In the genomic region with DNA sequence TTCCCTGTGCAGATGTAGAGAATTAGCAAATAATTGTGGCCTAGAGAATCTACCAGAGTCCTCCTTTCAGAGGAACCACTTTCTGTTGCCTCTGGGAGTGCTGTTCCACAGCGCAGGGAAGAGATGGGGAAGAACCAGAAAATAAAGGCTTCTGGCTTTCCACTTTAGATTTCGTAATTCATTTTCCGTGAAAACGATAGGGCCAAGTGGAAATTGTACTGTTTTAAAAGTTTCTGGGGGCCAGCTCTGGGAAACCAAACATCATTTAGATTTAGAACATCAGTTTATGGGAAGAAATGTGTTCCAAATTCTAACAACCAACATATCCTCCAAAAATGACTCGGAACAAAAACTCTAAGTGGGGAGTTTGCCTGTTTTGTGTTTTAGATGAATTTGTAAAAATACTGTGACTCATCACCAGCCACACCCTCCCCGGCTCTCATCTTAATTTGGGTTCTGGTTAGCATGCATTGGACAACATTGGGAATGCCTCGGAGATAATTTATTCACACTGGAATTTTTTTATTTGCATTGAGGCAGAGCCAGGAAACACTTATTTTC, we compare ENCODE assay signal across 10 cellular contexts.
DNase-seq lines count a peak whose midpoint lies in the region; ATAC-seq, FAIRE-seq and TF ChIP-seq lines count a peak whose summit lies in the region.
"Had no signal": no experiment of that assay in that cellular context is flagged by ENCODE, and none has a peak within 500 bp of the region (broad histone marks: within the 10 kb centered on the region; RNA-seq: fewer than 3 reads in every experiment).

No MANE protein-coding gene starts in this region.

- H3K4me3 ChIP-seq in bronchial epithelial cell (ENCODE audit: low read depth, low read length) (no peak overlapping the region), HepG2 (replicated peaks in 1 of 3; ENCODE audit: insufficient read depth in 1 of 3, low read depth in 2 of 3, low read length in 3 of 3) (no peak overlapping the region)
- H3K4me3 ChIP-seq: A549 had no signal

- H3K4me2 ChIP-seq in HepG2 (ENCODE audit: low read depth, low read length) = no peak overlapping the region
- H3K4me2 ChIP-seq: A549 had no signal

- H3K36me3 ChIP-seq in bronchial epithelial cell (ENCODE audit: control insufficient read depth, insufficient read depth, low read length) (no peaks in the 10 kb centered on the region), HepG2 (replicated peaks in 1 of 2; ENCODE audit: control insufficient read depth in 1 of 2, insufficient read depth in 2 of 2, low read length in 2 of 2) (no peaks in the 10 kb centered on the region)

- no peak overlapping the region for H2AFZ ChIP-seq in HepG2 (ENCODE audit: low read length)

- TF ChIP-seq RAD21 in HepG2 (CRISPR knock-in tag; IDR thresholded peaks at IDR 0.05) = no peak

- H3K9ac ChIP-seq in HepG2 (ENCODE audit: insufficient read depth, low read depth, low read length) = no peak overlapping the region

- no peaks in the 10 kb centered on the region for H3K4me1 ChIP-seq in HepG2 (ENCODE audit: insufficient read depth, low read length)
- H3K4me1 ChIP-seq: A549 had no signal

- TF ChIP-seq CTCF in bronchial epithelial cell (IDR thresholded peaks at IDR 0.05; ENCODE audit: insufficient read depth, low read length, severe bottlenecking) (peak; percentile 5), HepG2 (CRISPR knock-in tag; IDR thresholded peaks at IDR 0.05) (no peak)

- no peak overlapping the region for H3K27ac ChIP-seq in HepG2 (ENCODE audit: extremely low read length, insufficient read depth, low read length)
- H3K27ac ChIP-seq: A549 had no signal

- intact Hi-C loops in HepG2 (cut with micrococcal nuclease; ENCODE audit: unreplicated experiment) = no loop called here

- WGBS in HepG2 (ENCODE audit: low lambda C conversion rate) = 22% methylated on average over 7 of the region's 7 CpGs

- no peaks in the 10 kb centered on the region for H3K27me3 ChIP-seq in bronchial epithelial cell (ENCODE audit: control insufficient read depth, insufficient read depth, low read length)
- H3K27me3 ChIP-seq in HepG2 (ENCODE audit: control insufficient read depth in 1 of 2, insufficient read depth in 2 of 2, low read length in 2 of 2) = no peaks in the 10 kb centered on the region

- POLR2A ChIA-PET in HepG2 (lab: Yijun Ruan, JAX) = no interaction called here

- TF ChIP-seq EP300 in HepG2 (IDR thresholded peaks at IDR 0.05; ENCODE audit: low read depth in 2 of 2, low read length in 2 of 2) (no peak), HepG2 (CRISPR knock-in tag; IDR thresholded peaks at IDR 0.05; ENCODE audit: borderline replicate concordance) (no peak)

- no peaks in the 10 kb centered on the region for H3K79me2 ChIP-seq in HepG2 (ENCODE audit: insufficient read depth, low read length)

- FAIRE-seq in bronchial epithelial cell (lab: Jason Lieb, UNC) (no peak), HepG2 (lab: Jason Lieb, UNC) (no peak), urothelium cell line (lab: Jason Lieb, UNC) (no peak)
- FAIRE-seq: A549 had no signal

- DNase-seq in NCI-H748 (lab: John Stamatoyannopoulos, UW; ENCODE audit: unreplicated experiment) (peak; percentile 25), NCI-H748 treated with DMSO at 0.1 percent for 48 hours (lab: John Stamatoyannopoulos, UW) (no peak), bronchial epithelial cell (ENCODE audit: low read depth) (no peak), HepG2 (ENCODE audit: low spot score) (no peak), urothelium cell line (ENCODE audit: low spot score) (peak; percentile 22), HT-29 (ENCODE audit: low spot score) (no peak), NCI-H2081 treated with DMSO at 0.1 percent for 48 hours (lab: John Stamatoyannopoulos, UW) (no peak), NCI-H446 (lab: John Stamatoyannopoulos, UW) (no peak)
- DNase-seq: activated CD8-positive, alpha-beta memory T cell treated with anti-CD3 and anti-CD28 coated beads, Interleukin-2, amount 50 U/mL, for 4 hours had no signal

- ATAC-seq in HepG2 = peak; percentile 53; the same call in 1 of the 3 replicates
- ATAC-seq: A549 had no signal

- in situ Hi-C loops in HepG2 (cut with HindIII; ENCODE audit: extremely low pct_ligation_motif_present, low pct_unique_long_range_greater_than_20kb) = no loop called here

- TF ChIP-seq POLR2A in HepG2 (IDR thresholded peaks at IDR 0.05; ENCODE audit: insufficient read depth in 1 of 2, low read depth in 2 of 2, low read length in 2 of 2) = no peak

- BruUV-seq in HepG2 (replicated peaks; lab: Mats Ljungman, UMichigan) = no TSS peak

- CTCF ChIA-PET in HepG2 (lab: Yijun Ruan, JAX; ENCODE audit: low intra/inter-chr PET ratio, low total read pairs) = no interaction called here

- H4K20me1 ChIP-seq in HepG2 (ENCODE audit: insufficient read depth, low read length) = no peaks in the 10 kb centered on the region

- H3K9me3 ChIP-seq in HepG2 (ENCODE audit: low read length) = no peaks in the 10 kb centered on the region
- H3K9me3 ChIP-seq: A549 had no signal

TF ChIP-seq in HepG2, 621 proteins besides CTCF, POLR2A, EP300 and RAD21:
- TF ChIP-seq, protein P1, sequence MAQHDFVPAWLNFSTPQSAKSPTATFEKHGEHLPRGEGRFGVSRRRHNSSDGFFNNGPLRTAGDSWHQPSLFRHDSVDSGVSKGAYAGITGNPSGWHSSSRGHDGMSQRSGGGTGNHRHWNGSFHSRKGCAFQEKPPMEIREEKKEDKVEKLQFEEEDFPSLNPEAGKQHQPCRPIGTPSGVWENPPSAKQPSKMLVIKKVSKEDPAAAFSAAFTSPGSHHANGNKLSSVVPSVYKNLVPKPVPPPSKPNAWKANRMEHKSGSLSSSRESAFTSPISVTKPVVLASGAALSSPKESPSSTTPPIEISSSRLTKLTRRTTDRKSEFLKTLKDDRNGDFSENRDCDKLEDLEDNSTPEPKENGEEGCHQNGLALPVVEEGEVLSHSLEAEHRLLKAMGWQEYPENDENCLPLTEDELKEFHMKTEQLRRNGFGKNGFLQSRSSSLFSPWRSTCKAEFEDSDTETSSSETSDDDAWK (CRISPR knock-in tag; IDR thresholded peaks at IDR 0.05) = no peak

Comparison
In these comparisons a context has a peak if more than half of its experiments do, and no peak if none do; other contexts are left out.
1. DNase-seq: peak in NCI-H748 (single experiment) and urothelium cell line (single experiment); none in NCI-H748 treated with DMSO at 0.1 percent for 48 hours (single experiment), bronchial epithelial cell (single experiment), HepG2 (single experiment), HT-29 (single experiment), NCI-H2081 treated with DMSO at 0.1 percent for 48 hours (single experiment) and NCI-H446 (0 of 2).